Comparison of ENCODE assay signal across 8 cellular contexts in genomic region chr1:155324041-155324716, GRCh38. TPM values are rescaled to one million over a fixed set of nuclear protein-coding genes. Genes with fewer than 3 reads are reported as not detected.
DNase-seq lines count a peak whose midpoint lies in the region; ATAC-seq and TF ChIP-seq lines count a peak whose summit lies in the region.

No MANE protein-coding gene starts in this region.

- peak overlapping the region; percentile 99 for H3K4me2 ChIP-seq in osteoblast (ENCODE audit: insufficient read depth, low read length)

- H3K9me3 Mint-ChIP-seq in activated naive CD8-positive, alpha-beta T cell (ENCODE audit: low read depth): no peaks in the 10 kb centered on the region

- H3K4me1 Mint-ChIP-seq in activated naive CD8-positive, alpha-beta T cell (ENCODE audit: low read depth): peaks cover 30% of the 10 kb centered on the region

- H3K9me3 ChIP-seq in osteoblast (ENCODE audit: low read depth, low read length): no peaks in the 10 kb centered on the region
- H3K9me3 ChIP-seq in thoracic aorta: no peaks in the 10 kb centered on the region

- no peaks in the 10 kb centered on the region for H3K27me3 Mint-ChIP-seq in activated naive CD8-positive, alpha-beta T cell

- peaks cover 35% of the 10 kb centered on the region for H3K79me2 ChIP-seq in osteoblast (ENCODE audit: insufficient read depth, low read length)

- no peaks in the 10 kb centered on the region for H3K27me3 ChIP-seq in osteoblast (ENCODE audit: insufficient read depth, low read length)
- no peaks in the 10 kb centered on the region for H3K27me3 ChIP-seq in thoracic aorta (replicated peaks; ENCODE audit: insufficient read depth)

- H3K4me1 ChIP-seq in osteoblast (ENCODE audit: insufficient read depth, low read length) (peaks cover 27% of the 10 kb centered on the region), thoracic aorta (ENCODE audit: control insufficient read depth in 1 of 2, low read depth in 2 of 2) (peaks cover 10 to 31% of the 10 kb centered on the region in 2 donors)

- H3K4me3 ChIP-seq in osteoblast (ENCODE audit: insufficient read depth, low read length): peak overlapping the region; percentile 86
- H3K4me3 ChIP-seq in thoracic aorta: peak overlapping the region; percentile 80

- peak overlapping the region; percentile 86 for H2AFZ ChIP-seq in osteoblast (ENCODE audit: low read length)

- H3K36me3 Mint-ChIP-seq in activated naive CD8-positive, alpha-beta T cell: no peaks in the 10 kb centered on the region

- peak overlapping the region; percentile 84 for H3K4me3 Mint-ChIP-seq in activated naive CD8-positive, alpha-beta T cell

- H3K27ac ChIP-seq in osteoblast (ENCODE audit: low read depth, low read length) (peak overlapping the region; percentile 70), thoracic aorta (peak overlapping the region; percentile 86 to 91)

- H3K36me3 ChIP-seq in osteoblast (ENCODE audit: insufficient read depth, low read length) (peaks cover 19% of the 10 kb centered on the region), thoracic aorta (peaks cover 8% of the 10 kb centered on the region)

- ATAC-seq in HG02588 (IDR thresholded peaks at IDR 0.05; ENCODE audit: unreplicated experiment): peak; percentile 58
- peak; percentile 81 for ATAC-seq in SK-N-SH treated with all-trans-retinoic acid at 6 μM for 48 hours
- peak; percentile 82 for ATAC-seq in thoracic aorta (ENCODE audit: insufficient number of reproducible peaks, low FRiP score, low read depth)

- H3K27ac Mint-ChIP-seq in activated naive CD8-positive, alpha-beta T cell: peak overlapping the region; percentile 54

- peak; percentile 96 for DNase-seq in GM04504 (ENCODE audit: low read depth)
- peak; percentile 91 for DNase-seq in NCI-H1092 treated with DMSO at 0.1 percent for 48 hours (lab: John Stamatoyannopoulos, UW)
- peak; percentile 99 for DNase-seq in glomerular visceral epithelial cell (ENCODE audit: extremely low spot score)
- DNase-seq in osteoblast (ENCODE audit: insufficient read length, low spot score, missing footprints): peak; percentile 100
- DNase-seq in thoracic aorta (ENCODE audit: low spot score): peak; percentile 88

- no peak for TF ChIP-seq CTCF in osteoblast (IDR thresholded peaks at IDR 0.05; ENCODE audit: extremely low read depth, low read depth, low read length)
- no peak for TF ChIP-seq CTCF in thoracic aorta (IDR thresholded peaks at IDR 0.05)

- peaks cover 27% of the 10 kb centered on the region for H4K20me1 ChIP-seq in osteoblast (ENCODE audit: insufficient read depth, low read length)

TF ChIP-seq in SK-N-SH treated with all-trans-retinoic acid at 6 μM for 48 hours, 23 proteins besides CTCF, POLR2A, EP300 and RAD21:
- no peak for TF ChIP-seq PPARA (CRISPR knock-in tag; IDR thresholded peaks at IDR 0.05; ENCODE audit: borderline replicate concordance)
- TF ChIP-seq SNAI2 (CRISPR knock-in tag; IDR thresholded peaks at IDR 0.05): no peak
- TF ChIP-seq OSR1 (CRISPR knock-in tag; IDR thresholded peaks at IDR 0.05): no peak
- no peak for TF ChIP-seq ZFP30 (CRISPR knock-in tag; IDR thresholded peaks at IDR 0.05)
- no peak for TF ChIP-seq ZC3H10 (CRISPR knock-in tag; IDR thresholded peaks at IDR 0.05)
- TF ChIP-seq ARNTL (CRISPR knock-in tag; IDR thresholded peaks at IDR 0.05; ENCODE audit: borderline replicate concordance, low read depth): no peak
- TF ChIP-seq ZNF70 (CRISPR knock-in tag; IDR thresholded peaks at IDR 0.05): no peak
- TF ChIP-seq ESRRG (CRISPR knock-in tag; IDR thresholded peaks at IDR 0.05): no peak
- no peak for TF ChIP-seq ZFP3 (CRISPR knock-in tag; IDR thresholded peaks at IDR 0.05)

RNA-seq across cellular contexts. Expression of gene RUSC1, which starts 3.5 kb away (rescaled TPM):
- total RNA-seq in osteoblast: 15.6 and 16.5 TPM in 2 replicates
- 10 to 100 TPM; 38.7 to 61.3 TPM for total RNA-seq in thoracic aorta

RNA-seq across cellular contexts. Expression of gene FDPS, which starts 15.5 kb away (rescaled TPM):
- total RNA-seq in osteoblast: 191 and 216 TPM in 2 replicates
- 10 to 100 TPM; 57.8 to 68.2 TPM for total RNA-seq in thoracic aorta

RNA-seq across cellular contexts. Expression of gene PKLR, which starts 22.9 kb away (rescaled TPM):
- total RNA-seq in osteoblast (not detected in 2 replicates), thoracic aorta (not detected)

RNA-seq across cellular contexts. Expression of gene HCN3, which starts 46.9 kb away (rescaled TPM):
- total RNA-seq in osteoblast: 2.5 and 2.9 TPM in 2 replicates
- 1 to 10 TPM in 1 of 2 donors, under 1 TPM in 1; 0.92 to 1.9 TPM for total RNA-seq in thoracic aorta

RNA-seq across cellular contexts. Expression of gene CLK2, which starts 50.9 kb away (rescaled TPM):
- total RNA-seq in osteoblast (17.4 and 19.7 TPM in 2 replicates), thoracic aorta (10 to 100 TPM; 26.9 to 50.7 TPM)

Comparison
In these comparisons a context has a peak if more than half of its experiments do, and no peak if none do; other contexts are left out.
1. Peak in every context shown above with its lines: DNase-seq, ATAC-seq, H3K4me3 ChIP-seq and H3K27ac ChIP-seq.